ENCODE assay signal across 25 cellular contexts in genomic region chr11:69552951-69553350, GRCh38.
A peak's percentile ranks its signal among the peaks of the same experiment; 100 is the strongest.
DNase-seq lines count a peak whose midpoint lies in the region; ATAC-seq, FAIRE-seq and TF ChIP-seq lines count a peak whose summit lies in the region.
"Had no signal": no experiment of that assay in that cellular context is flagged by ENCODE, and none has a peak within 500 bp of the region (broad histone marks: within the 10 kb centered on the region; RNA-seq: fewer than 3 reads in every experiment).

No MANE protein-coding gene starts in this region.

- H3K79me2 ChIP-seq in HepG2 (ENCODE audit: insufficient read depth, low read length), result no peaks in the 10 kb centered on the region

- no peaks in the 10 kb centered on the region for H4K20me1 ChIP-seq in HepG2 (ENCODE audit: insufficient read depth, low read length)

- TF ChIP-seq RAD21 in HepG2 (CRISPR knock-in tag; IDR thresholded peaks at IDR 0.05), result no peak

- intact Hi-C loops in HepG2 (cut with micrococcal nuclease; ENCODE audit: unreplicated experiment) (no loop called here), sciatic nerve (cut with DNase I) (no loop called here)

- CTCF ChIA-PET in RWPE1 (lab: Yijun Ruan, JAX), result no interaction called here
- CTCF ChIA-PET in HepG2 (lab: Yijun Ruan, JAX; ENCODE audit: low intra/inter-chr PET ratio, low total read pairs), result no interaction called here

- POLR2A ChIA-PET in RWPE1 (lab: Yijun Ruan, JAX; ENCODE audit: low non-redundant PET) (no interaction called here), HepG2 (lab: Yijun Ruan, JAX) (no interaction called here)

- no peak for TF ChIP-seq CTCF in RWPE1 (conservative IDR thresholded peaks at IDR 0.05; ENCODE audit: low read depth)
- TF ChIP-seq CTCF in coronary artery (IDR thresholded peaks at IDR 0.05), result no peak
- no peak for TF ChIP-seq CTCF in HepG2 (CRISPR knock-in tag; IDR thresholded peaks at IDR 0.05)

- no peak for TF ChIP-seq POLR2A in HepG2 (IDR thresholded peaks at IDR 0.05; ENCODE audit: insufficient read depth in 1 of 2, low read depth in 2 of 2, low read length in 2 of 2)

- no peak for TF ChIP-seq EP300 in HepG2 (IDR thresholded peaks at IDR 0.05; ENCODE audit: low read depth in 2 of 2, low read length in 2 of 2)
- TF ChIP-seq EP300 in HepG2 (CRISPR knock-in tag; IDR thresholded peaks at IDR 0.05; ENCODE audit: borderline replicate concordance), result no peak

- FAIRE-seq in HepG2 (lab: Jason Lieb, UNC), result no peak
- FAIRE-seq: A549, GM19239, H1, K562 had no signal

- in situ Hi-C loops in HepG2 (cut with HindIII; ENCODE audit: extremely low pct_ligation_motif_present, low pct_unique_long_range_greater_than_20kb), result no loop called here

- no peak for ATAC-seq in HepG2
- ATAC-seq in sciatic nerve, result no peak
- no peak for ATAC-seq in GM21737 (IDR thresholded peaks at IDR 0.05; ENCODE audit: unreplicated experiment)
- ATAC-seq: A549, HCT116, K562, Right ventricle myocardium inferior had no signal

- WGBS in HepG2 (ENCODE audit: low lambda C conversion rate), result no CpG with 5 or more reads among the region's 7 CpGs

- H3K36me3 ChIP-seq in HepG2 (replicated peaks in 1 of 2; ENCODE audit: control insufficient read depth in 1 of 2, insufficient read depth in 2 of 2, low read length in 2 of 2), result no peaks in the 10 kb centered on the region
- H3K36me3 ChIP-seq: SJSA1 had no signal

- no peak overlapping the region for H3K4me3 ChIP-seq in coronary artery
- H3K4me3 ChIP-seq in HepG2 (replicated peaks in 1 of 3; ENCODE audit: insufficient read depth in 1 of 3, low read depth in 2 of 3, low read length in 3 of 3), result no peak overlapping the region
- H3K4me3 ChIP-seq: A549, K562, SJSA1 had no signal

- no peak overlapping the region for H3K4me2 ChIP-seq in HepG2 (ENCODE audit: low read depth, low read length)
- H3K4me2 ChIP-seq: A549 had no signal

- DNase-seq in RWPE1 (ENCODE audit: low spot score), result no peak
- peak; percentile 40 for DNase-seq in coronary artery (ENCODE audit: low spot score)
- DNase-seq in HepG2 (ENCODE audit: low spot score), result no peak
- DNase-seq in sciatic nerve (ENCODE audit: low spot score), result peak; percentile 30
- DNase-seq in AG08395 (ENCODE audit: low spot score), result no peak
- DNase-seq in NCI-H1417 (lab: John Stamatoyannopoulos, UW), result no peak
- DNase-seq in NCI-H2196 treated with DMSO at 0.1 percent for 48 hours (lab: John Stamatoyannopoulos, UW; ENCODE audit: unreplicated experiment), result no peak
- DNase-seq: CD4-positive, CD25-positive, alpha-beta regulatory T cell; EL; GF-D8; MM.1S; NCI-H1048; NCI-H1436; NCI-H187 treated with DMSO at 0.1 percent for 48 hours; NCI-H2227 treated with DMSO at 0.1 percent for 48 hours; NCI-H510A treated with DMSO at 0.1 percent for 48 hours; NCI-H82 had no signal

- peaks cover 27% of the 10 kb centered on the region for H3K9me3 ChIP-seq in HepG2 (ENCODE audit: low read length)

- peaks cover 4% of the 10 kb centered on the region; the same call in 1 of the 2 replicates for H3K4me1 ChIP-seq in HepG2 (ENCODE audit: insufficient read depth, low read length)
- H3K4me1 ChIP-seq: A549, SJSA1 had no signal

- H3K27ac ChIP-seq in RWPE1 (peak overlapping the region; percentile 8; the same call in 1 of the 2 replicates), coronary artery (no peak overlapping the region), HepG2 (ENCODE audit: extremely low read length, insufficient read depth, low read length) (no peak overlapping the region)
- H3K27ac ChIP-seq: A549, SJSA1 had no signal

- no peak overlapping the region for H3K9ac ChIP-seq in HepG2 (ENCODE audit: insufficient read depth, low read depth, low read length)

- peaks cover 0 to under 1% of the 10 kb centered on the region in 2 experiments; a peak in 2 of 5 replicates for H3K27me3 ChIP-seq in HepG2 (ENCODE audit: control insufficient read depth in 1 of 2, insufficient read depth in 2 of 2, low read length in 2 of 2)
- H3K27me3 ChIP-seq: SJSA1 had no signal

- H2AFZ ChIP-seq in HepG2 (ENCODE audit: low read length), result no peak overlapping the region

- BruUV-seq in HepG2 (replicated peaks; lab: Mats Ljungman, UMichigan), result no TSS peak

TF ChIP-seq in HepG2, 621 proteins besides CTCF, POLR2A, EP300 and RAD21:
- peak; percentile 72; the same call in 1 of the 2 replicates for TF ChIP-seq ZNF3 (CRISPR knock-in tag; IDR thresholded peaks at IDR 0.05)
- no peak for TF ChIP-seq BCL6 (CRISPR knock-in tag; IDR thresholded peaks at IDR 0.05)

Comparison
In these comparisons a context has a peak if more than half of its experiments do, and no peak if none do; other contexts are left out.
1. DNase-seq: peak in coronary artery (single experiment) and sciatic nerve (single experiment); none in RWPE1 (single experiment), HepG2 (single experiment), AG08395 (single experiment), NCI-H1417 (0 of 3) and NCI-H2196 treated with DMSO at 0.1 percent for 48 hours (single experiment).